In the genomic region with DNA sequence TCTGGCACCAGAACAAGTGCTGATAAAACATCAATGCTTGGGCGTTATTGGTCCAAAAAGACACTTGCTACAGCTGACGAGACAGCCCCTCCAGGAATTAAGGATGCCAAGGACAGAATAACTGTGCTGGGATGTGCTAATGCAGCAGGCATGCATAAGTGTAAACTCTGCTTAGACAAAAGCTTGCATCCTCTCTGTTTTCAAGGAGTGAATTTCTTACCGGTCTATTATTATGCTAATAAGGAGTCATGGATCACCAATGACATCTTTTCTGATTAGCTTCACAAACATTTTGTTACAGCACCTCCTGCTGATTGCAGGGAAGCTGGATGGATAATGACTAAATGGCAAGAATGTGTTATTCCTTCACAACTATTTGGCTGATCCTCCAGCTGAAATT, we compare ENCODE assay signal across 22 cellular contexts.
DNase-seq lines count a peak whose midpoint lies in the region; ATAC-seq and TF ChIP-seq lines count a peak whose summit lies in the region.
"Had no signal": no experiment of that assay in that cellular context is flagged by ENCODE, and none has a peak within 500 bp of the region (broad histone marks: within the 10 kb centered on the region; RNA-seq: fewer than 3 reads in every experiment).

No MANE protein-coding gene starts in this region.

- no peak overlapping the region for H4K5ac ChIP-seq in H9 (ENCODE audit: insufficient read length, low read depth, low read length)

- POLR2A ChIA-PET in WTC11 (lab: Charles Lee), result no interaction called here

- CTCF ChIA-PET in WTC11 (lab: Charles Lee), result interaction anchor here (1.3 to 1.6 kb wide), 2 partner anchors 10 to 74 kb away, joined by 11 to 14 read pairs; no protein-coding TSS in a partner anchor

- H3K36me3 Mint-ChIP-seq in H9 (ENCODE audit: insufficient read depth in 1 of 3, low read depth in 3 of 3) (peaks cover 0 to 9% (median 4%) of the 10 kb centered on the region in 3 experiments; a peak in 2 of 7 replicates), WTC11 (peaks cover 6% of the 10 kb centered on the region; the same call in 1 of the 2 replicates)

- H2AK5ac ChIP-seq in H9 (ENCODE audit: insufficient read length, low read length), result no peak overlapping the region

- no peaks in the 10 kb centered on the region for H3K27me3 ChIP-seq in H9 (ENCODE audit: insufficient read depth, low read length)
- H3K27me3 ChIP-seq in iPS DF 6.9 (ENCODE audit: control insufficient read depth, insufficient read depth, low read length), result no peaks in the 10 kb centered on the region
- H3K27me3 ChIP-seq: Peyer's patch, SJSA1 had no signal

- no peak overlapping the region for H3K14ac ChIP-seq in H9 (ENCODE audit: insufficient read depth, low read length)

- H3K27ac Mint-ChIP-seq in H9, result peak overlapping the region; percentile 44 to 76 (median 57); a peak in 2 of 7 replicates
- peak overlapping the region; percentile 86 for H3K27ac Mint-ChIP-seq in WTC11
- H3K27ac Mint-ChIP-seq: CD4-positive, CD25-positive, alpha-beta regulatory T cell had no signal

- no peak overlapping the region for H2BK120ac ChIP-seq in H9 (ENCODE audit: low read depth, low read length, poor library complexity, severe bottlenecking)

- no peak overlapping the region for H2BK20ac ChIP-seq in H9 (ENCODE audit: low read depth, low read length, poor library complexity, severe bottlenecking)

- H4K91ac ChIP-seq in H9 (ENCODE audit: insufficient read length, low read depth, low read length), result no peak overlapping the region

- no peak overlapping the region for H3K18ac ChIP-seq in H9 (ENCODE audit: insufficient read length, low read depth, low read length)

- no peak overlapping the region for H3K56ac ChIP-seq in H9 (ENCODE audit: insufficient read length, low read depth, low read length)

- no peak overlapping the region for H3K9ac ChIP-seq in H9 (ENCODE audit: extremely low read depth, insufficient read length, low read length)
- H3K9ac ChIP-seq: GM23248 had no signal

- no peak overlapping the region for H3K4me2 ChIP-seq in H9 (ENCODE audit: insufficient read depth, insufficient read length, low read length)

- no peaks in the 10 kb centered on the region for H3K79me2 ChIP-seq in H9 (ENCODE audit: insufficient read depth, low read length)

- H4K8ac ChIP-seq in H9 (replicated peaks; ENCODE audit: insufficient read length, low read depth, low read length), result no peak overlapping the region

- H2BK15ac ChIP-seq in H9 (ENCODE audit: low read depth, low read length), result no peak overlapping the region

- H3K4me1 ChIP-seq in H9 (ENCODE audit: insufficient read depth, low read length) (peaks cover 2% of the 10 kb centered on the region; the same call in 1 of the 2 replicates), iPS DF 6.9 (ENCODE audit: control insufficient read depth, insufficient read depth, low read length) (0 out of 2 replicates have a peak, but pooled peaks cover 2% of the 10 kb centered on the region)
- H3K4me1 ChIP-seq: Peyer's patch, SJSA1 had no signal

- no peak overlapping the region for H3K23ac ChIP-seq in H9 (ENCODE audit: insufficient read length, low read depth, low read length)

- no peaks in the 10 kb centered on the region for H3K9me3 ChIP-seq in H9 (ENCODE audit: control insufficient read depth, low read depth, low read length)
- H3K9me3 ChIP-seq in iPS DF 6.9 (ENCODE audit: control insufficient read depth, insufficient read depth, low read length), result no peaks in the 10 kb centered on the region
- H3K9me3 ChIP-seq: Caco-2, Peyer's patch, SJSA1 had no signal

- WGBS in H9 (ENCODE audit: extremely low coverage, insufficient read length, low lambda C conversion rate), result no CpG with 5 or more reads among the region's 3 CpGs
- WGBS in iPS DF 6.9 (ENCODE audit: insufficient coverage, insufficient read length), result no CpG with 5 or more reads among the region's 3 CpGs

- no peak overlapping the region for H3T11ph ChIP-seq in H9 (ENCODE audit: low read length)

- no peaks in the 10 kb centered on the region for H3K27me3 Mint-ChIP-seq in H9 (ENCODE audit: low read depth)
- H3K27me3 Mint-ChIP-seq in WTC11 (ENCODE audit: low read depth), result no peaks in the 10 kb centered on the region

- no peaks in the 10 kb centered on the region for H3K36me3 ChIP-seq in iPS DF 6.9 (ENCODE audit: control insufficient read depth, insufficient read depth, low read length)
- H3K36me3 ChIP-seq: Peyer's patch, SJSA1 had no signal

- TF ChIP-seq CTCF in H9 (conservative IDR thresholded peaks at IDR 0.05), result peak; percentile 31; the same call in 2 of the 3 replicates
- no peak for TF ChIP-seq CTCF in WTC11 (IDR thresholded peaks at IDR 0.05)

- peak; percentile 46 for DNase-seq in H9
- DNase-seq in WTC11 (ENCODE audit: low spot score), result no peak
- DNase-seq in iPS DF 6.9 (ENCODE audit: low read depth, low spot score), result peak; percentile 18
- DNase-seq in NCI-H2227 (lab: John Stamatoyannopoulos, UW; ENCODE audit: unreplicated experiment), result no peak
- DNase-seq in HUDEP-2 (lab: John Stamatoyannopoulos, UW; ENCODE audit: unreplicated experiment in 76 of 76), result no peak
- no peak for DNase-seq in NCI-H2196 treated with DMSO at 0.1 percent for 48 hours (lab: John Stamatoyannopoulos, UW; ENCODE audit: unreplicated experiment)
- DNase-seq: Caco-2; CD4-positive, CD25-positive, alpha-beta regulatory T cell; DMS153; GM23248; MM.1S; NCI-H1048; NCI-H1417 treated with DMSO at 0.1 percent for 48 hours; NCI-H187; NCI-H2107; NCI-H226; NCI-H510A treated with DMSO at 0.1 percent for 48 hours; NCI-H774; Peyer's patch; T-helper 1 cell had no signal

- H3K4ac ChIP-seq in H9 (ENCODE audit: low read depth, low read length), result no peak overlapping the region

- H2BK12ac ChIP-seq in H9 (ENCODE audit: insufficient read length, low read depth, low read length), result no peak overlapping the region

- H3K23me2 ChIP-seq in H9 (ENCODE audit: insufficient read length, low read depth, low read length, poor library complexity, severe bottlenecking), result no peaks in the 10 kb centered on the region

- H2AFZ ChIP-seq in H9 (ENCODE audit: low read length), result no peak overlapping the region
- H2AFZ ChIP-seq: GM23248 had no signal

- no peak overlapping the region for H2BK5ac ChIP-seq in H9 (ENCODE audit: insufficient read length, low read length)

- peak; percentile 90 for ATAC-seq in WTC11
- no peak for ATAC-seq in HG03025 (IDR thresholded peaks at IDR 0.05; ENCODE audit: low FRiP score, unreplicated experiment)

- no peak overlapping the region for H3K4me3 Mint-ChIP-seq in H9
- no peak overlapping the region for H3K4me3 Mint-ChIP-seq in WTC11
- H3K4me3 Mint-ChIP-seq: CD4-positive, CD25-positive, alpha-beta regulatory T cell had no signal

- no peaks in the 10 kb centered on the region for H4K20me1 ChIP-seq in H9 (ENCODE audit: control insufficient read depth, insufficient read depth, insufficient read length)

- no peaks in the 10 kb centered on the region for H3K79me1 ChIP-seq in H9 (ENCODE audit: insufficient read depth, low read depth, low read length, poor library complexity, severe bottlenecking)

- peak overlapping the region; percentile 74 for H3K27ac ChIP-seq in H9 (ENCODE audit: insufficient read length, low read depth, low read length)
- no peak overlapping the region for H3K27ac ChIP-seq in iPS DF 6.9 (ENCODE audit: low read length)
- H3K27ac ChIP-seq: GM23248, Peyer's patch, SJSA1 had no signal

- no peak overlapping the region for H3K4me3 ChIP-seq in iPS DF 6.9 (ENCODE audit: low read length)
- H3K4me3 ChIP-seq: GM23248, Peyer's patch, SJSA1 had no signal

- H3K9me3 Mint-ChIP-seq in H9 (peaks cover 6 to 16% of the 10 kb centered on the region in 2 experiments; a peak in 4 of 5 replicates), WTC11 (peaks cover 8% of the 10 kb centered on the region; the same call in 1 of the 2 replicates)

- peaks cover 31 to 43% of the 10 kb centered on the region in 2 experiments for H3K4me1 Mint-ChIP-seq in H9
- H3K4me1 Mint-ChIP-seq in WTC11, result peaks cover 54% of the 10 kb centered on the region

TF ChIP-seq in WTC11, 78 proteins besides CTCF, POLR2A, EP300 and RAD21 (continues in another document):
- TF ChIP-seq AFF4 (CRISPR knock-in tag; IDR thresholded peaks at IDR 0.05; ENCODE audit: borderline replicate concordance) (no peak), TCF7 (CRISPR knock-in tag; IDR thresholded peaks at IDR 0.05; ENCODE audit: low read depth) (no peak), ATF3 (CRISPR knock-in tag; conservative IDR thresholded peaks at IDR 0.05) (no peak)
- TF ChIP-seq, protein P1, sequence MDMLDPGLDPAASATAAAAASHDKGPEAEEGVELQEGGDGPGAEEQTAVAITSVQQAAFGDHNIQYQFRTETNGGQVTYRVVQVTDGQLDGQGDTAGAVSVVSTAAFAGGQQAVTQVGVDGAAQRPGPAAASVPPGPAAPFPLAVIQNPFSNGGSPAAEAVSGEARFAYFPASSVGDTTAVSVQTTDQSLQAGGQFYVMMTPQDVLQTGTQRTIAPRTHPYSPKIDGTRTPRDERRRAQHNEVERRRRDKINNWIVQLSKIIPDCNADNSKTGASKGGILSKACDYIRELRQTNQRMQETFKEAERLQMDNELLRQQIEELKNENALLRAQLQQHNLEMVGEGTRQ (CRISPR knock-in tag; IDR thresholded peaks at IDR 0.05), result no peak

Comparison
In these comparisons a context has a peak if more than half of its experiments do, and no peak if none do; other contexts are left out.
1. DNase-seq: peak in H9 (single experiment) and iPS DF 6.9 (single experiment); none in WTC11 (single experiment), NCI-H2227 (single experiment), HUDEP-2 (0 of 76) and NCI-H2196 treated with DMSO at 0.1 percent for 48 hours (single experiment).